In genomic region chr20:35807877-35808276, GRCh38 we compare ENCODE assay signal across 24 cellular contexts.
"Had no signal": no experiment of that assay in that cellular context is flagged by ENCODE, and none has a peak within 500 bp of the region (broad histone marks: within the 10 kb centered on the region; RNA-seq: fewer than 3 reads in every experiment).

No MANE protein-coding gene starts in this region.

- H3K27me3 Mint-ChIP-seq: naive B cell, progenitor cell of endocrine pancreas had no signal

- H3K4me3 Mint-ChIP-seq: naive B cell; nephron; stimulated activated effector memory CD8-positive, alpha-beta T cell treated with anti-CD3 and anti-CD28 coated beads, Interleukin-12 subunit alpha, Interleukin-12 subunit beta, amount 100 ng/mL, for 72 hours had no signal

- ATAC-seq: gastrocnemius medialis; left cardiac atrium; left ventricle myocardium superior; pancreas; right cardiac atrium; stimulated activated effector memory CD8-positive, alpha-beta T cell treated with anti-CD3 and anti-CD28 coated beads, Interleukin-12 subunit alpha, Interleukin-12 subunit beta, amount 100 ng/mL, for 72 hours; stimulated activated naive CD8-positive, alpha-beta T cell treated with anti-CD3 and anti-CD28 coated beads, Interleukin-15, Interleukin-2, amounts not matched to agents 100 U/mL and 50 U/mL, for 24 hours; upper lobe of right lung had no signal

- H3K9me3 Mint-ChIP-seq: naive B cell; nephron; stimulated activated effector memory CD8-positive, alpha-beta T cell treated with anti-CD3 and anti-CD28 coated beads, Interleukin-12 subunit alpha, Interleukin-12 subunit beta, amount 100 ng/mL, for 72 hours had no signal

- H3K27ac Mint-ChIP-seq: nephron; progenitor cell of endocrine pancreas; stimulated activated effector memory CD8-positive, alpha-beta T cell treated with anti-CD3 and anti-CD28 coated beads, Interleukin-12 subunit alpha, Interleukin-12 subunit beta, amount 100 ng/mL, for 72 hours had no signal

- H3K27ac ChIP-seq: epithelial cell of prostate, esophagus muscularis mucosa, gastrocnemius medialis, pancreas, testis, tibial nerve, upper lobe of right lung, vagina had no signal

- H3K4me1 ChIP-seq: esophagus muscularis mucosa, pancreas, tibial nerve, upper lobe of right lung, vagina had no signal

- H3K27me3 ChIP-seq: esophagus muscularis mucosa, gastrocnemius medialis, pancreas, testis, tibial nerve, upper lobe of right lung, vagina had no signal

- H3K9me3 ChIP-seq: esophagus muscularis mucosa, gastrocnemius medialis, pancreas, testis, tibial nerve, upper lobe of right lung, vagina had no signal

- H3K4me1 Mint-ChIP-seq: nephron had no signal

- H3K4me3 ChIP-seq: esophagus muscularis mucosa, gastrocnemius medialis, lung, pancreas, smooth muscle cell, testis, tibial nerve, upper lobe of right lung, vagina had no signal

- H3K36me3 ChIP-seq: pancreas had no signal

- DNase-seq: effector memory CD4-positive, alpha-beta T cell; gastrocnemius medialis; kidney; left cardiac atrium; left ventricle myocardium superior; mesendoderm; naive B cell; occipital lobe; pancreas; right cardiac atrium; stimulated activated CD4-positive, alpha-beta T cell treated with anti-CD3 and anti-CD28 coated beads, Interleukin-4, amount 100 ng/mL, for 1 hour; stimulated activated CD8-positive, alpha-beta memory T cell treated with anti-CD3 and anti-CD28 coated beads, Interleukin-4, amount 100 ng/mL, for 48 hours; stimulated activated naive CD8-positive, alpha-beta T cell treated with anti-CD3 and anti-CD28 coated beads, Interleukin-15, Interleukin-2, amounts not matched to agents 100 U/mL and 50 U/mL, for 24 hours; testis had no signal
